ENCODE assay signal across 26 cellular contexts in genomic region chr22:24225951-24226350, GRCh38. TPM values are rescaled to one million over a fixed set of nuclear protein-coding genes. Genes with fewer than 3 reads are reported as not detected.
"Had no signal": no experiment of that assay in that cellular context is flagged by ENCODE, and none has a peak within 500 bp of the region (broad histone marks: within the 10 kb centered on the region; RNA-seq: fewer than 3 reads in every experiment).

No MANE protein-coding gene starts in this region.

- H3K36me3 ChIP-seq: neutrophil had no signal

- DNase-seq: dermis blood vessel endothelial cell; effector memory CD4-positive, alpha-beta T cell; esophagus squamous epithelium; foreskin melanocyte; glutamatergic neuron; heart right ventricle; hippocampal formation; immature natural killer cell; islet precursor cell; natural killer cell; sigmoid colon; stimulated activated CD4-positive, alpha-beta T cell treated with anti-CD3 and anti-CD28 coated beads, Interleukin-2, amount 100 ng/mL, for 24 hours; stimulated activated CD4-positive, alpha-beta T cell treated with anti-CD3 and anti-CD28 coated beads, Interleukin-4, amount 100 ng/mL, for 24 hours; stimulated activated naive CD8-positive, alpha-beta T cell treated with anti-CD3 and anti-CD28 coated beads, Interleukin-15, Interleukin-2, amounts not matched to agents 100 U/mL and 50 U/mL, for 24 hours; substantia nigra; testis; tibial artery had no signal

- H3K27ac ChIP-seq: coronary artery, esophagus squamous epithelium, heart right ventricle, neutrophil, parathyroid adenoma, sigmoid colon, testis, tibial artery, upper lobe of left lung, vagina had no signal

- H3K4me1 ChIP-seq: esophagus squamous epithelium, parathyroid adenoma, sigmoid colon, testis, tibial artery, upper lobe of left lung, vagina had no signal

- H3K9me3 ChIP-seq: neutrophil, testis had no signal

- H3K27me3 ChIP-seq: esophagus squamous epithelium, heart right ventricle, neutrophil, sigmoid colon, testis, tibial artery, upper lobe of left lung, vagina had no signal

- H3K79me2 ChIP-seq: parathyroid adenoma had no signal

- FAIRE-seq: endothelial cell of umbilical vein had no signal

- H2AFZ ChIP-seq: parathyroid adenoma had no signal

- ATAC-seq: natural killer cell; stimulated activated effector memory CD8-positive, alpha-beta T cell treated with anti-CD3 and anti-CD28 coated beads, Interleukin-12 subunit alpha, Interleukin-12 subunit beta, amount 100 ng/mL, for 72 hours; stimulated activated naive CD8-positive, alpha-beta T cell treated with anti-CD3 and anti-CD28 coated beads, Interleukin-15, Interleukin-2, amounts not matched to agents 100 U/mL and 50 U/mL, for 24 hours had no signal

- H3K4me3 ChIP-seq: coronary artery, esophagus squamous epithelium, heart right ventricle, lung, sigmoid colon, testis, tibial artery, upper lobe of left lung, vagina had no signal

RNA-seq across cellular contexts. Expression of gene GGT5, which starts 18.9 kb away (rescaled TPM):
- total RNA-seq: natural killer cell, progenitor cell of endocrine pancreas had no signal
- polyA plus RNA-seq: immature natural killer cell had no signal
